1 cellular context compared by ENCODE assay signal in genomic region chr2:18559941-18560796, GRCh38.
TF ChIP-seq lines count a peak whose summit lies in the region.

TSS of gene RDH14 (minus strand) at chr2:18560653. CDS start at chr2:18560572, 81 bp downstream.

TF ChIP-seq in GM12878, 131 proteins besides CTCF, POLR2A, EP300 and RAD21 (continued from another document):
- TF ChIP-seq MLLT1 (IDR thresholded peaks at IDR 0.05): no peak
- peak; percentile 51; the same call in 1 of the 2 replicates for TF ChIP-seq HSF1 (IDR thresholded peaks at IDR 0.05; ENCODE audit: low read depth, low read length)
- TF ChIP-seq PAX8 (IDR thresholded peaks at IDR 0.05): no peak
- TF ChIP-seq SMAD5 (IDR thresholded peaks at IDR 0.05; ENCODE audit: low read depth): peak; percentile 15; the same call in 1 of the 2 replicates
- no peak; the same call in 1 of the 2 replicates for TF ChIP-seq MXI1 (IDR thresholded peaks at IDR 0.05; ENCODE audit: low read depth, low read length)
- TF ChIP-seq ZSCAN29 (IDR thresholded peaks at IDR 0.05): no peak
- no peak for TF ChIP-seq MTA3 (IDR thresholded peaks at IDR 0.05; ENCODE audit: borderline replicate concordance, low read length)
- TF ChIP-seq ZNF592 (IDR thresholded peaks at IDR 0.05): 0 out of 2 replicates have a peak, but pooled peaks have one; percentile 32
- TF ChIP-seq NKRF (conservative IDR thresholded peaks at IDR 0.05): peak; percentile 90
- no peak for TF ChIP-seq PBX3 (IDR thresholded peaks at IDR 0.05; ENCODE audit: insufficient replicate concordance, low read depth, low read length)
- peak; percentile 95 for TF ChIP-seq ZNF207 (IDR thresholded peaks at IDR 0.05; ENCODE audit: borderline replicate concordance)
- TF ChIP-seq IRF3 (IDR thresholded peaks at IDR 0.05): 0 out of 2 replicates have a peak, but pooled peaks have one; percentile 49
- peak; percentile 68; the same call in 1 of the 2 replicates for TF ChIP-seq POLR2AphosphoS5 (IDR thresholded peaks at IDR 0.05; ENCODE audit: low read length)
- TF ChIP-seq FOXK2 (IDR thresholded peaks at IDR 0.05): no peak
- peak; percentile 77; the same call in 1 of the 2 replicates for TF ChIP-seq TCF3 (IDR thresholded peaks at IDR 0.05; ENCODE audit: borderline replicate concordance, insufficient read depth, low read depth, low read length)
- no peak for TF ChIP-seq WRNIP1 (IDR thresholded peaks at IDR 0.05; ENCODE audit: borderline replicate concordance, low read depth, low read length)
- no peak for TF ChIP-seq RB1 (IDR thresholded peaks at IDR 0.05; ENCODE audit: borderline replicate concordance)
- peak; percentile 73 for TF ChIP-seq ZNF687 (IDR thresholded peaks at IDR 0.05)
- TF ChIP-seq RELA (IDR thresholded peaks at IDR 0.05; ENCODE audit: borderline replicate concordance, partially characterized antibody): peak; percentile 74
- TF ChIP-seq TCF7 (IDR thresholded peaks at IDR 0.05; ENCODE audit: borderline replicate concordance): no peak
- TF ChIP-seq RBBP5 (conservative IDR thresholded peaks at IDR 0.05): no peak
- TF ChIP-seq HDAC2 (IDR thresholded peaks at IDR 0.05): no peak
- peak; percentile 34; the same call in 1 of the 2 replicates for TF ChIP-seq STAT1 (conservative IDR thresholded peaks at IDR 0.05)
- TF ChIP-seq ZNF622 (IDR thresholded peaks at IDR 0.05): no peak
- TF ChIP-seq SMARCA5 (IDR thresholded peaks at IDR 0.05): peak; percentile 82; the same call in 1 of the 2 replicates
- TF ChIP-seq RFX5 (IDR thresholded peaks at IDR 0.05; ENCODE audit: low read depth, low read length): no peak
- no peak for TF ChIP-seq CBX5 (IDR thresholded peaks at IDR 0.05; ENCODE audit: low read depth)
- TF ChIP-seq TBL1XR1 (IDR thresholded peaks at IDR 0.05; ENCODE audit: low read depth, low read length): peak; percentile 48; the same call in 1 of the 2 replicates
- no peak for TF ChIP-seq KDM1A (IDR thresholded peaks at IDR 0.05; ENCODE audit: borderline replicate concordance)
- peak; percentile 98 for TF ChIP-seq GATAD2B (conservative IDR thresholded peaks at IDR 0.05; ENCODE audit: low read depth)
- TF ChIP-seq CREM (IDR thresholded peaks at IDR 0.05; ENCODE audit: low read depth): peak; percentile 95
- TF ChIP-seq BCL3 (IDR thresholded peaks at IDR 0.05; ENCODE audit: borderline replicate concordance, insufficient read depth, low read depth, low read length, poor library complexity, severe bottlenecking): no peak
- TF ChIP-seq ZBTB11 (CRISPR knock-in tag; IDR thresholded peaks at IDR 0.05): no peak
- peak; percentile 98 for TF ChIP-seq IKZF1 (conservative IDR thresholded peaks at IDR 0.05)
